ENCODE assay signal across 1 cellular context in genomic region chr16:68244903-68245853, GRCh38.
A peak's percentile ranks its signal among the peaks of the same experiment; 100 is the strongest.
TF ChIP-seq lines count a peak whose summit lies in the region.

PLA2G15 (plus strand) TSS chr16:68245373; CDS start chr16:68245427, 54 bp downstream.

TF ChIP-seq in H1, 55 proteins besides CTCF, POLR2A, EP300 and RAD21:
- TF ChIP-seq, protein P1, sequence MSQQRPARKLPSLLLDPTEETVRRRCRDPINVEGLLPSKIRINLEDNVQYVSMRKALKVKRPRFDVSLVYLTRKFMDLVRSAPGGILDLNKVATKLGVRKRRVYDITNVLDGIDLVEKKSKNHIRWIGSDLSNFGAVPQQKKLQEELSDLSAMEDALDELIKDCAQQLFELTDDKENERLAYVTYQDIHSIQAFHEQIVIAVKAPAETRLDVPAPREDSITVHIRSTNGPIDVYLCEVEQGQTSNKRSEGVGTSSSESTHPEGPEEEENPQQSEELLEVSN (IDR thresholded peaks at IDR 0.05), result no peak
- TF ChIP-seq TAF7 (optimal IDR thresholded peaks at IDR 0.05; ENCODE audit: borderline replicate concordance, low read depth, low read length) (no peak), SIN3A (conservative IDR thresholded peaks at IDR 0.05 in 1 of 2, IDR thresholded peaks at IDR 0.05 in 1 of 2; ENCODE audit: low read depth in 1 of 2, low read length in 2 of 2) (peak; percentile 85 to 91), PHF8 (conservative IDR thresholded peaks at IDR 0.05; ENCODE audit: low read depth, low read length) (peak; percentile 54; the same call in 1 of the 2 replicates), ZNF274 (IDR thresholded peaks at IDR 0.05; ENCODE audit: borderline replicate concordance, extremely low read depth, low read length) (no peak), JUND (IDR thresholded peaks at IDR 0.05; ENCODE audit: low read length) (no peak), SP2 (IDR thresholded peaks at IDR 0.05; ENCODE audit: low read length) (no peak; the same call in 1 of the 2 replicates), ATF2 (IDR thresholded peaks at IDR 0.05; ENCODE audit: low read length) (no peak), JUN (IDR thresholded peaks at IDR 0.05; ENCODE audit: low read depth, low read length) (no peak), RFX5 (IDR thresholded peaks at IDR 0.05; ENCODE audit: borderline replicate concordance, low read depth, low read length) (no peak), POLR2AphosphoS5 (IDR thresholded peaks at IDR 0.05; ENCODE audit: low read depth, low read length) (no peak), ASH2L (IDR thresholded peaks at IDR 0.05; ENCODE audit: low read length) (peak; percentile 40), SAP30 (IDR thresholded peaks at IDR 0.05; ENCODE audit: insufficient read depth, insufficient replicate concordance, low read length) (peak; percentile 54), KDM4A (IDR thresholded peaks at IDR 0.05; ENCODE audit: low read depth, low read length, severe bottlenecking) (peak; percentile 90), EZH2 (IDR thresholded peaks at IDR 0.05; ENCODE audit: low read depth, low read length, severe bottlenecking) (no peak), SIX5 (IDR thresholded peaks at IDR 0.05; ENCODE audit: low read depth, low read length) (no peak), CHD1 (IDR thresholded peaks at IDR 0.05; ENCODE audit: low read depth, low read length) (no peak), POU5F1 (IDR thresholded peaks at IDR 0.05; ENCODE audit: low read depth, low read length) (no peak), GABPA (IDR thresholded peaks at IDR 0.05; ENCODE audit: borderline replicate concordance, insufficient read depth, low read length) (0 out of 2 replicates have a peak, but pooled peaks have one; percentile 41), CHD7 (IDR thresholded peaks at IDR 0.05; ENCODE audit: insufficient replicate concordance, low read length) (no peak), FOSL1 (IDR thresholded peaks at IDR 0.05; ENCODE audit: insufficient read depth, low read depth, low read length) (no peak), HDAC2 (IDR thresholded peaks at IDR 0.05; ENCODE audit: borderline replicate concordance in 1 of 2, low read depth in 2 of 2, low read length in 2 of 2) (no peak), SRF (IDR thresholded peaks at IDR 0.05; ENCODE audit: low read depth, low read length) (peak; percentile 91), TBP (IDR thresholded peaks at IDR 0.05; ENCODE audit: low read depth, low read length) (peak; percentile 26; the same call in 1 of the 2 replicates), RNF2 (IDR thresholded peaks at IDR 0.05; ENCODE audit: borderline replicate concordance, low read depth, low read length, missing control alignments, poor library complexity, severe bottlenecking) (no peak), EGR1 (IDR thresholded peaks at IDR 0.05; ENCODE audit: borderline replicate concordance, low read depth, low read length) (peak; percentile 98), GTF2F1 (IDR thresholded peaks at IDR 0.05; ENCODE audit: borderline replicate concordance, low read depth, low read length) (no peak), RBBP5 (IDR thresholded peaks at IDR 0.05; ENCODE audit: borderline replicate concordance, low read depth, low read length) (0 out of 2 replicates have a peak, but pooled peaks have one; percentile 31), BRCA1 (IDR thresholded peaks at IDR 0.05; ENCODE audit: low read depth, low read length) (no peak), SIRT6 (IDR thresholded peaks at IDR 0.05; ENCODE audit: low read length) (no peak), BCL11A (IDR thresholded peaks at IDR 0.05; ENCODE audit: low read depth in 2 of 2, low read length in 2 of 2) (no peak), CEBPB (IDR thresholded peaks at IDR 0.05; ENCODE audit: low read depth, low read length) (no peak), RXRA (IDR thresholded peaks at IDR 0.05; ENCODE audit: insufficient read depth, low read depth, low read length) (no peak), CBX5 (IDR thresholded peaks at IDR 0.05; ENCODE audit: low read depth, low read length) (no peak), HDAC6 (IDR thresholded peaks at IDR 0.05; ENCODE audit: low read depth, low read length) (no peak), KDM1A (IDR thresholded peaks at IDR 0.05; ENCODE audit: borderline replicate concordance, low read length) (no peak), CREB1 (IDR thresholded peaks at IDR 0.05) (peak; percentile 69), TAF1 (IDR thresholded peaks at IDR 0.05; ENCODE audit: low read depth, low read length) (no peak; the same call in 1 of the 2 replicates), KDM5A (IDR thresholded peaks at IDR 0.05; ENCODE audit: low read length) (no peak), CHD2 (IDR thresholded peaks at IDR 0.05; ENCODE audit: low read length) (peak; percentile 27; the same call in 1 of the 2 replicates), BACH1 (IDR thresholded peaks at IDR 0.05; ENCODE audit: low read length) (no peak), SP1 (IDR thresholded peaks at IDR 0.05; ENCODE audit: low read depth, low read length) (peak; percentile 89), YY1 (IDR thresholded peaks at IDR 0.05; ENCODE audit: low read depth, low read length) (no peak), NRF1 (IDR thresholded peaks at IDR 0.05; ENCODE audit: low read depth, low read length) (no peak), SUZ12 (IDR thresholded peaks at IDR 0.05; ENCODE audit: low read length) (no peak), TCF12 (IDR thresholded peaks at IDR 0.05; ENCODE audit: low read depth, low read length) (no peak), CTBP2 (IDR thresholded peaks at IDR 0.05; ENCODE audit: borderline replicate concordance, insufficient read depth, insufficient read length, low read length) (no peak), CBX8 (IDR thresholded peaks at IDR 0.05; ENCODE audit: borderline replicate concordance, low read depth, low read length) (no peak), MAFK (IDR thresholded peaks at IDR 0.05; ENCODE audit: low read depth, low read length) (no peak), SP4 (IDR thresholded peaks at IDR 0.05; ENCODE audit: low read length) (peak; percentile 74; the same call in 1 of the 2 replicates), NANOG (IDR thresholded peaks at IDR 0.05; ENCODE audit: insufficient read depth, low read depth, low read length, poor library complexity, severe bottlenecking) (no peak), TEAD4 (IDR thresholded peaks at IDR 0.05; ENCODE audit: low read depth, low read length) (no peak)
- TF ChIP-seq, protein P2, sequence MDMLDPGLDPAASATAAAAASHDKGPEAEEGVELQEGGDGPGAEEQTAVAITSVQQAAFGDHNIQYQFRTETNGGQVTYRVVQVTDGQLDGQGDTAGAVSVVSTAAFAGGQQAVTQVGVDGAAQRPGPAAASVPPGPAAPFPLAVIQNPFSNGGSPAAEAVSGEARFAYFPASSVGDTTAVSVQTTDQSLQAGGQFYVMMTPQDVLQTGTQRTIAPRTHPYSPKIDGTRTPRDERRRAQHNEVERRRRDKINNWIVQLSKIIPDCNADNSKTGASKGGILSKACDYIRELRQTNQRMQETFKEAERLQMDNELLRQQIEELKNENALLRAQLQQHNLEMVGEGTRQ (IDR thresholded peaks at IDR 0.05; ENCODE audit: low read length), result no peak
- TF ChIP-seq, protein P3, sequence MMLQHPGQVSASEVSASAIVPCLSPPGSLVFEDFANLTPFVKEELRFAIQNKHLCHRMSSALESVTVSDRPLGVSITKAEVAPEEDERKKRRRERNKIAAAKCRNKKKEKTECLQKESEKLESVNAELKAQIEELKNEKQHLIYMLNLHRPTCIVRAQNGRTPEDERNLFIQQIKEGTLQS (IDR thresholded peaks at IDR 0.05; ENCODE audit: insufficient read depth, low read depth, low read length), result no peak
- TF ChIP-seq, protein P4, sequence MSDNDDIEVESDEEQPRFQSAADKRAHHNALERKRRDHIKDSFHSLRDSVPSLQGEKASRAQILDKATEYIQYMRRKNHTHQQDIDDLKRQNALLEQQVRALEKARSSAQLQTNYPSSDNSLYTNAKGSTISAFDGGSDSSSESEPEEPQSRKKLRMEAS (IDR thresholded peaks at IDR 0.05), result peak; percentile 61
